ENCODE assay signal across 8 cellular contexts in genomic region chr1:24414884-24415333, GRCh38. TPM values are rescaled to one million over a fixed set of nuclear protein-coding genes. Genes with fewer than 3 reads are reported as not detected.
DNase-seq lines count a peak whose midpoint lies in the region; ATAC-seq and TF ChIP-seq lines count a peak whose summit lies in the region.

No MANE protein-coding gene starts in this region.

- POLR2A ChIA-PET in activated naive CD8-positive, alpha-beta T cell treated with anti-CD3 and anti-CD28 coated beads, Interleukin-2, amount 10 ng/mL, durations not matched to agents 7 days and 5 days (lab: Charles Lee), result interaction anchor here (0.6 to 9.1 kb wide), 14 partner anchors 22 to 455 kb away, joined by 3 to 203 read pairs (median 4); partner anchors contain the start of genes CLIC4, PNRC2 and RCAN3

- H3K27ac ChIP-seq in thyroid gland (peak overlapping the region in 2 of 3 donors; percentile 44 to 69), foreskin keratinocyte (no peak overlapping the region)

- H3K9me3 Mint-ChIP-seq in activated T-cell treated with anti-CD3 and anti-CD28 coated beads, Interleukin-2, amount 50 U/mL, for 72 hours, result no peaks in the 10 kb centered on the region
- H3K9me3 Mint-ChIP-seq in activated naive CD8-positive, alpha-beta T cell treated with anti-CD3 and anti-CD28 coated beads, Interleukin-2, amount 10 ng/mL, durations not matched to agents 7 days and 5 days, result no peaks in the 10 kb centered on the region
- H3K9me3 Mint-ChIP-seq in memory B cell, result no peaks in the 10 kb centered on the region

- DNase-seq in activated T-cell treated with anti-CD3 and anti-CD28 coated beads, Interleukin-2, amount 50 U/mL, for 72 hours, result no peak
- DNase-seq in activated T-cell treated with anti-CD3 and anti-CD28 coated beads for 4 hours (no peak), memory B cell (ENCODE audit: low spot score in 2 of 2) (no peak), thyroid gland (no peak), foreskin keratinocyte (no peak), Kasumi-1 (lab: John Stamatoyannopoulos, UW) (no peak), AG08396 (ENCODE audit: low spot score) (no peak)
- no peak for DNase-seq in activated naive CD8-positive, alpha-beta T cell treated with anti-CD3 and anti-CD28 coated beads, Interleukin-2, amount 10 ng/mL, durations not matched to agents 7 days and 5 days

- H3K4me3 Mint-ChIP-seq in activated T-cell treated with anti-CD3 and anti-CD28 coated beads, Interleukin-2, amount 50 U/mL, for 72 hours, result peak overlapping the region; percentile 97 to 99
- H3K4me3 Mint-ChIP-seq in activated naive CD8-positive, alpha-beta T cell treated with anti-CD3 and anti-CD28 coated beads, Interleukin-2, amount 10 ng/mL, durations not matched to agents 7 days and 5 days, result peak overlapping the region; percentile 88
- peak overlapping the region; percentile 95 for H3K4me3 Mint-ChIP-seq in memory B cell

- WGBS in thyroid gland, 2 donors, result 74 to 76% methylated on average over 17 of the region's 17 CpGs

- no peaks in the 10 kb centered on the region for H3K36me3 ChIP-seq in thyroid gland

- no peak for TF ChIP-seq CTCF in thyroid gland (IDR thresholded peaks at IDR 0.05)
- no peak for TF ChIP-seq CTCF in foreskin keratinocyte (conservative IDR thresholded peaks at IDR 0.05)

- peaks cover 76% of the 10 kb centered on the region for H3K4me1 Mint-ChIP-seq in activated T-cell treated with anti-CD3 and anti-CD28 coated beads, Interleukin-2, amount 50 U/mL, for 72 hours (ENCODE audit: low read depth)
- H3K4me1 Mint-ChIP-seq in activated naive CD8-positive, alpha-beta T cell treated with anti-CD3 and anti-CD28 coated beads, Interleukin-2, amount 10 ng/mL, durations not matched to agents 7 days and 5 days, result peaks cover 37% of the 10 kb centered on the region
- peaks cover 54% of the 10 kb centered on the region for H3K4me1 Mint-ChIP-seq in memory B cell

- H3K27me3 ChIP-seq in thyroid gland, result no peaks in the 10 kb centered on the region
- H3K27me3 ChIP-seq in foreskin keratinocyte, result no peaks in the 10 kb centered on the region

- H3K4me1 ChIP-seq in thyroid gland (peaks cover 30 to 43% of the 10 kb centered on the region in 2 donors), foreskin keratinocyte (peaks cover 45% of the 10 kb centered on the region)

- ATAC-seq in activated T-cell treated with anti-CD3 and anti-CD28 coated beads, Interleukin-2, amount 50 U/mL, for 72 hours (replicated peaks in 1 of 2), result no peak
- no peak for ATAC-seq in activated naive CD8-positive, alpha-beta T cell treated with anti-CD3 and anti-CD28 coated beads, Interleukin-2, amount 10 ng/mL, durations not matched to agents 7 days and 5 days (ENCODE audit: low read depth)
- ATAC-seq in memory B cell (ENCODE audit: low read depth), result no peak
- ATAC-seq in foreskin keratinocyte, result no peak

- intact Hi-C loops in thyroid gland (cut with DNase I), result loop anchor here (10.0 kb wide), 1 partner anchor 220 kb away; no protein-coding TSS in a partner anchor

- no peak overlapping the region for H3K4me3 ChIP-seq in thyroid gland (replicated peaks in 1 of 3)

- no peaks in the 10 kb centered on the region for H3K27me3 Mint-ChIP-seq in activated T-cell treated with anti-CD3 and anti-CD28 coated beads, Interleukin-2, amount 50 U/mL, for 72 hours (ENCODE audit: low read depth)
- H3K27me3 Mint-ChIP-seq in activated naive CD8-positive, alpha-beta T cell treated with anti-CD3 and anti-CD28 coated beads, Interleukin-2, amount 10 ng/mL, durations not matched to agents 7 days and 5 days, result no peaks in the 10 kb centered on the region
- H3K27me3 Mint-ChIP-seq in memory B cell, result no peaks in the 10 kb centered on the region

- TF ChIP-seq POLR2A in thyroid gland (IDR thresholded peaks at IDR 0.05), result no peak

- peaks cover 2 to 18% of the 10 kb centered on the region in 2 donors for H3K36me3 Mint-ChIP-seq in activated T-cell treated with anti-CD3 and anti-CD28 coated beads, Interleukin-2, amount 50 U/mL, for 72 hours (ENCODE audit: insufficient read depth in 2 of 2)
- H3K36me3 Mint-ChIP-seq in activated naive CD8-positive, alpha-beta T cell treated with anti-CD3 and anti-CD28 coated beads, Interleukin-2, amount 10 ng/mL, durations not matched to agents 7 days and 5 days, result peaks cover 16% of the 10 kb centered on the region
- H3K36me3 Mint-ChIP-seq in memory B cell, result peaks cover 5% of the 10 kb centered on the region

- H3K9me3 ChIP-seq in thyroid gland, result no peaks in the 10 kb centered on the region

- peak overlapping the region; percentile 0 for H3K27ac Mint-ChIP-seq in activated T-cell treated with anti-CD3 and anti-CD28 coated beads, Interleukin-2, amount 50 U/mL, for 72 hours
- H3K27ac Mint-ChIP-seq in activated naive CD8-positive, alpha-beta T cell treated with anti-CD3 and anti-CD28 coated beads, Interleukin-2, amount 10 ng/mL, durations not matched to agents 7 days and 5 days, result peak overlapping the region; percentile 76
- H3K27ac Mint-ChIP-seq in memory B cell, result peak overlapping the region; percentile 90

RNA-seq across cellular contexts. Expression of gene NIPAL3, which starts 0.7 kb away (rescaled TPM):
- total RNA-seq in activated T-cell treated with anti-CD3 and anti-CD28 coated beads, Interleukin-2, amount 50 U/mL, for 72 hours, result 10 to 100 TPM; 54.1 to 68.7 TPM
- 10 to 100 TPM; 54.1 to 55.1 TPM for total RNA-seq in activated naive CD8-positive, alpha-beta T cell treated with anti-CD3 and anti-CD28 coated beads, Interleukin-2, amount 10 ng/mL, durations not matched to agents 7 days and 5 days
- total RNA-seq in thyroid gland (100 to 1,000 TPM in 3 of 4 donors, 10 to 100 TPM in 1; 71.2 to 145 (median 121) TPM), foreskin keratinocyte (42.6 and 46.6 TPM in 2 replicates)
- polyA plus RNA-seq in foreskin keratinocyte, result 18.7 and 20.3 TPM in 2 replicates

RNA-seq across cellular contexts. Expression of gene STPG1, which starts 1.3 kb away (rescaled TPM):
- 10 to 100 TPM; 13.0 to 17.8 TPM for total RNA-seq in activated T-cell treated with anti-CD3 and anti-CD28 coated beads, Interleukin-2, amount 50 U/mL, for 72 hours
- total RNA-seq in activated naive CD8-positive, alpha-beta T cell treated with anti-CD3 and anti-CD28 coated beads, Interleukin-2, amount 10 ng/mL, durations not matched to agents 7 days and 5 days, result 1 to 10 TPM; 8.6 to 9.0 TPM
- 1 to 10 TPM; 5.2 to 8.9 (median 7.0) TPM for total RNA-seq in thyroid gland
- total RNA-seq in foreskin keratinocyte, result 13.2 and 16.4 TPM in 2 replicates
- 12.5 and 14.0 TPM in 2 replicates for polyA plus RNA-seq in foreskin keratinocyte

Comparison
In these comparisons a context has a peak if more than half of its experiments do, and no peak if none do; other contexts are left out.
1. H3K27ac Mint-ChIP-seq: peak in every context shown above with its lines; median percentile 90 in memory B cell; 76 in activated naive CD8-positive, alpha-beta T cell treated with anti-CD3 and anti-CD28 coated beads, Interleukin-2, amount 10 ng/mL, durations not matched to agents 7 days and 5 days; 0 in activated T-cell treated with anti-CD3 and anti-CD28 coated beads, Interleukin-2, amount 50 U/mL, for 72 hours.